2 cellular contexts compared by ENCODE assay signal in genomic region chr1:93159337-93159736, GRCh38.
TF ChIP-seq lines count a peak whose summit lies in the region.

No MANE protein-coding gene starts in this region.

TF ChIP-seq in K562, 482 proteins besides CTCF, POLR2A, EP300 and RAD21 (continues in another document):
- TF ChIP-seq SNRNP70 (optimal IDR thresholded peaks at IDR 0.05; ENCODE audit: low read depth, low read length): no peak
- TF ChIP-seq POU5F1 (IDR thresholded peaks at IDR 0.05; ENCODE audit: borderline replicate concordance, low read depth, low read length, partially characterized antibody): no peak
- no peak for TF ChIP-seq ZNF311 (CRISPR knock-in tag; IDR thresholded peaks at IDR 0.05)
- no peak for TF ChIP-seq ZNF584 (CRISPR knock-in tag; IDR thresholded peaks at IDR 0.05; ENCODE audit: low read depth)
- TF ChIP-seq SMARCA4 (IDR thresholded peaks at IDR 0.05): 0 out of 2 replicates have a peak, but pooled peaks have one; percentile 20
- no peak for TF ChIP-seq MTA2 (IDR thresholded peaks at IDR 0.05; ENCODE audit: low read depth)
- no peak for TF ChIP-seq ZFP30 (CRISPR knock-in tag; IDR thresholded peaks at IDR 0.05; ENCODE audit: borderline replicate concordance)
- TF ChIP-seq ZNF76 (CRISPR knock-in tag; IDR thresholded peaks at IDR 0.05; ENCODE audit: borderline replicate concordance): no peak
- no peak for TF ChIP-seq CREM (IDR thresholded peaks at IDR 0.05; ENCODE audit: low read depth)
- TF ChIP-seq RBBP5 (IDR thresholded peaks at IDR 0.05; ENCODE audit: borderline replicate concordance, insufficient read depth, low read length, poor library complexity, severe bottlenecking): no peak
- TF ChIP-seq ESRRA (IDR thresholded peaks at IDR 0.05; ENCODE audit: borderline replicate concordance, low read depth): no peak
- TF ChIP-seq NR2C1 (IDR thresholded peaks at IDR 0.05): peak; percentile 43; the same call in 1 of the 2 replicates
- TF ChIP-seq NR2C1 (tag; IDR thresholded peaks at IDR 0.05): peak; percentile 51; the same call in 1 of the 2 replicates
- TF ChIP-seq IFI16 (CRISPR knock-in tag; IDR thresholded peaks at IDR 0.05): no peak
- TF ChIP-seq TEAD2 (tag; IDR thresholded peaks at IDR 0.05): no peak
- no peak for TF ChIP-seq KAT2B (IDR thresholded peaks at IDR 0.05; ENCODE audit: low read depth, low read length)
- TF ChIP-seq KDM4B (IDR thresholded peaks at IDR 0.05; ENCODE audit: borderline replicate concordance in 2 of 2, low read depth in 1 of 2): no peak
- no peak for TF ChIP-seq SMC3 (conservative IDR thresholded peaks at IDR 0.05; ENCODE audit: insufficient read depth, low read depth, low read length)
- no peak for TF ChIP-seq POLR2G (IDR thresholded peaks at IDR 0.05; ENCODE audit: low read depth, low read length)
- TF ChIP-seq HDAC6 (IDR thresholded peaks at IDR 0.05; ENCODE audit: low read depth, low read length): no peak
- no peak for TF ChIP-seq SRSF3 (IDR thresholded peaks at IDR 0.05; ENCODE audit: insufficient read depth, low read length)
- no peak for TF ChIP-seq NR2C2 (CRISPR knock-in tag; IDR thresholded peaks at IDR 0.05)
- TF ChIP-seq NR2C2 (tag; IDR thresholded peaks at IDR 0.05): peak; percentile 71
- TF ChIP-seq POLR3G (IDR thresholded peaks at IDR 0.05; ENCODE audit: extremely low read depth, insufficient read length, insufficient replicate concordance): no peak
- no peak for TF ChIP-seq VEZF1 (CRISPR knock-in tag; IDR thresholded peaks at IDR 0.05)
- TF ChIP-seq SREBF2 (CRISPR knock-in tag; IDR thresholded peaks at IDR 0.05): no peak
- TF ChIP-seq FOS (IDR thresholded peaks at IDR 0.05; ENCODE audit: extremely low read depth, insufficient read length): no peak
- no peak for TF ChIP-seq CBX3 (IDR thresholded peaks at IDR 0.05; ENCODE audit: borderline replicate concordance in 1 of 2, low read length in 2 of 2)
- no peak for TF ChIP-seq SOX6 (IDR thresholded peaks at IDR 0.05)
- TF ChIP-seq ZNF740 (CRISPR knock-in tag; IDR thresholded peaks at IDR 0.05): no peak
- no peak for TF ChIP-seq ZNF740 (tag; IDR thresholded peaks at IDR 0.05)
- TF ChIP-seq MEIS2 (IDR thresholded peaks at IDR 0.05; ENCODE audit: partially characterized antibody): peak; percentile 81
- TF ChIP-seq TBP (optimal IDR thresholded peaks at IDR 0.05; ENCODE audit: low read depth, low read length): no peak
- no peak for TF ChIP-seq PYGO2 (tag; IDR thresholded peaks at IDR 0.05)
- peak; percentile 62 for TF ChIP-seq PKNOX1 (IDR thresholded peaks at IDR 0.05)
- TF ChIP-seq, protein P1, sequence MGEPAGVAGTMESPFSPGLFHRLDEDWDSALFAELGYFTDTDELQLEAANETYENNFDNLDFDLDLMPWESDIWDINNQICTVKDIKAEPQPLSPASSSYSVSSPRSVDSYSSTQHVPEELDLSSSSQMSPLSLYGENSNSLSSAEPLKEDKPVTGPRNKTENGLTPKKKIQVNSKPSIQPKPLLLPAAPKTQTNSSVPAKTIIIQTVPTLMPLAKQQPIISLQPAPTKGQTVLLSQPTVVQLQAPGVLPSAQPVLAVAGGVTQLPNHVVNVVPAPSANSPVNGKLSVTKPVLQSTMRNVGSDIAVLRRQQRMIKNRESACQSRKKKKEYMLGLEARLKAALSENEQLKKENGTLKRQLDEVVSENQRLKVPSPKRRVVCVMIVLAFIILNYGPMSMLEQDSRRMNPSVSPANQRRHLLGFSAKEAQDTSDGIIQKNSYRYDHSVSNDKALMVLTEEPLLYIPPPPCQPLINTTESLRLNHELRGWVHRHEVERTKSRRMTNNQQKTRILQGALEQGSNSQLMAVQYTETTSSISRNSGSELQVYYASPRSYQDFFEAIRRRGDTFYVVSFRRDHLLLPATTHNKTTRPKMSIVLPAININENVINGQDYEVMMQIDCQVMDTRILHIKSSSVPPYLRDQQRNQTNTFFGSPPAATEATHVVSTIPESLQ (CRISPR knock-in tag; IDR thresholded peaks at IDR 0.05): no peak
- no peak for TF ChIP-seq STAT5A (IDR thresholded peaks at IDR 0.05; ENCODE audit: borderline replicate concordance, low read length)

TF ChIP-seq in GM23338, 12 proteins besides CTCF, POLR2A, EP300 and RAD21:
- TF ChIP-seq ZNF114 (CRISPR knock-in tag; IDR thresholded peaks at IDR 0.05): no peak
- TF ChIP-seq EZH2 (IDR thresholded peaks at IDR 0.05; ENCODE audit: low read depth, unreplicated experiment): no peak
- no peak for TF ChIP-seq ZNF331 (CRISPR knock-in tag; IDR thresholded peaks at IDR 0.05; ENCODE audit: low read depth)
- TF ChIP-seq NANOG (IDR thresholded peaks at IDR 0.05; ENCODE audit: borderline replicate concordance): no peak
- TF ChIP-seq JUNB (IDR thresholded peaks at IDR 0.05; ENCODE audit: unreplicated experiment): no peak
- TF ChIP-seq, protein P2, sequence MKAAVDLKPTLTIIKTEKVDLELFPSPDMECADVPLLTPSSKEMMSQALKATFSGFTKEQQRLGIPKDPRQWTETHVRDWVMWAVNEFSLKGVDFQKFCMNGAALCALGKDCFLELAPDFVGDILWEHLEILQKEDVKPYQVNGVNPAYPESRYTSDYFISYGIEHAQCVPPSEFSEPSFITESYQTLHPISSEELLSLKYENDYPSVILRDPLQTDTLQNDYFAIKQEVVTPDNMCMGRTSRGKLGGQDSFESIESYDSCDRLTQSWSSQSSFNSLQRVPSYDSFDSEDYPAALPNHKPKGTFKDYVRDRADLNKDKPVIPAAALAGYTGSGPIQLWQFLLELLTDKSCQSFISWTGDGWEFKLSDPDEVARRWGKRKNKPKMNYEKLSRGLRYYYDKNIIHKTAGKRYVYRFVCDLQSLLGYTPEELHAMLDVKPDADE (IDR thresholded peaks at IDR 0.05): no peak
- TF ChIP-seq ZNF462 (CRISPR knock-in tag; IDR thresholded peaks at IDR 0.05): no peak
- TF ChIP-seq REST (IDR thresholded peaks at IDR 0.05; ENCODE audit: unreplicated experiment): no peak
- no peak for TF ChIP-seq EZH2phosphoT487 (IDR thresholded peaks at IDR 0.05; ENCODE audit: unreplicated experiment)
- TF ChIP-seq POLR2AphosphoS5 (IDR thresholded peaks at IDR 0.05; ENCODE audit: low read depth): no peak
- TF ChIP-seq STAT1 (IDR thresholded peaks at IDR 0.05; ENCODE audit: unreplicated experiment): no peak
- no peak for TF ChIP-seq CREB1 (CRISPR knock-in tag; IDR thresholded peaks at IDR 0.05; ENCODE audit: low read depth)
